In genomic region chr16:28186752-28187151, GRCh38 we compare ENCODE assay signal across 12 cellular contexts. TPM values are rescaled to one million over a fixed set of nuclear protein-coding genes. Genes with fewer than 3 reads are reported as not detected.
DNase-seq lines count a peak whose midpoint lies in the region; TF ChIP-seq lines count a peak whose summit lies in the region.
"Had no signal": no experiment of that assay in that cellular context is flagged by ENCODE, and none has a peak within 500 bp of the region (broad histone marks: within the 10 kb centered on the region; RNA-seq: fewer than 3 reads in every experiment).

No MANE protein-coding gene starts in this region.

- H3K4me1 Mint-ChIP-seq in activated CD4-positive, alpha-beta memory T cell treated with anti-CD3 and anti-CD28 coated beads, Interleukin-2, amount 10 ng/mL, durations not matched to agents 7 days and 5 days, result peaks cover 90% of the 10 kb centered on the region

- H3K4me3 ChIP-seq in AG04450 (ENCODE audit: low read depth, low read length) (no peak overlapping the region), GM12865 (ENCODE audit: low read depth, low read length) (peak overlapping the region; percentile 25; the same call in 1 of the 2 replicates)
- H3K4me3 ChIP-seq: gastrocnemius medialis had no signal

- H3K36me3 Mint-ChIP-seq in activated CD4-positive, alpha-beta memory T cell treated with anti-CD3 and anti-CD28 coated beads, Interleukin-2, amount 10 ng/mL, durations not matched to agents 7 days and 5 days (ENCODE audit: low read depth), result peaks cover 53% of the 10 kb centered on the region

- TF ChIP-seq CTCF in AG04450 (IDR thresholded peaks at IDR 0.05; ENCODE audit: low read depth, low read length) (no peak), GM12865 (IDR thresholded peaks at IDR 0.05; ENCODE audit: insufficient read depth, low read depth, low read length, missing control alignments) (no peak)

- H3K27me3 ChIP-seq in AG04450 (ENCODE audit: control insufficient read depth, insufficient read depth, low read length), result no peaks in the 10 kb centered on the region
- H3K27me3 ChIP-seq: gastrocnemius medialis had no signal

- peak overlapping the region; percentile 52 for H3K27ac ChIP-seq in AG04450 (ENCODE audit: low read depth, low read length)
- H3K27ac ChIP-seq: gastrocnemius medialis had no signal

- H3K4me3 Mint-ChIP-seq in activated CD4-positive, alpha-beta memory T cell treated with anti-CD3 and anti-CD28 coated beads, Interleukin-2, amount 10 ng/mL, durations not matched to agents 7 days and 5 days, result peak overlapping the region; percentile 36

- no peak for DNase-seq in AG04450 (ENCODE audit: low read depth, low spot score)
- peak; percentile 65 for DNase-seq in GM12865 (ENCODE audit: low read depth)
- no peak for DNase-seq in activated CD4-positive, alpha-beta memory T cell treated with anti-CD3 and anti-CD28 coated beads, Interleukin-2, amount 10 ng/mL, durations not matched to agents 7 days and 5 days
- DNase-seq in iris pigment epithelial cell (ENCODE audit: low read depth), result peak; percentile 68
- DNase-seq in germinal center (ENCODE audit: low spot score), result no peak
- DNase-seq in HUDEP-2 (lab: John Stamatoyannopoulos, UW; ENCODE audit: unreplicated experiment in 76 of 76), result no peak
- DNase-seq in NCI-H2196 treated with DMSO at 0.1 percent for 48 hours (lab: John Stamatoyannopoulos, UW; ENCODE audit: unreplicated experiment), result no peak
- no peak for DNase-seq in NCI-H510A (lab: John Stamatoyannopoulos, UW)
- DNase-seq: gastrocnemius medialis; NCI-H146; posterior cingulate gyrus; stimulated activated CD4-positive, alpha-beta T cell treated with anti-CD3 and anti-CD28 coated beads, Interleukin-4, amount 100 ng/mL, for 1 hour had no signal

- H3K9me3 Mint-ChIP-seq in activated CD4-positive, alpha-beta memory T cell treated with anti-CD3 and anti-CD28 coated beads, Interleukin-2, amount 10 ng/mL, durations not matched to agents 7 days and 5 days, result peaks cover 4% of the 10 kb centered on the region

- H3K9me3 ChIP-seq in AG04450 (ENCODE audit: control insufficient read depth, insufficient read depth, low read length), result no peaks in the 10 kb centered on the region
- H3K9me3 ChIP-seq: gastrocnemius medialis had no signal

- H3K27me3 Mint-ChIP-seq in activated CD4-positive, alpha-beta memory T cell treated with anti-CD3 and anti-CD28 coated beads, Interleukin-2, amount 10 ng/mL, durations not matched to agents 7 days and 5 days, result no peaks in the 10 kb centered on the region

- H3K27ac Mint-ChIP-seq in activated CD4-positive, alpha-beta memory T cell treated with anti-CD3 and anti-CD28 coated beads, Interleukin-2, amount 10 ng/mL, durations not matched to agents 7 days and 5 days, result peak overlapping the region; percentile 83

- CTCF ChIA-PET in AG04450 (lab: Charles Lee), result no interaction called here
- CTCF ChIA-PET in activated CD4-positive, alpha-beta memory T cell treated with anti-CD3 and anti-CD28 coated beads, Interleukin-2, amount 10 ng/mL, durations not matched to agents 7 days and 5 days (lab: Charles Lee), result interaction anchor here (0.6 to 2.8 kb wide), 4 partner anchors 16 to 46 kb away, joined by 3 to 26 read pairs (median 4); partner anchors contain the start of gene XPO6

- POLR2A ChIA-PET in AG04450 (lab: Yijun Ruan, JAX), result interaction anchor here (0.5 to 1.0 kb wide), 5 partner anchors 8 to 88 kb away, joined by 3 to 5 read pairs (median 3); no protein-coding TSS in a partner anchor
- POLR2A ChIA-PET in activated CD4-positive, alpha-beta memory T cell treated with anti-CD3 and anti-CD28 coated beads, Interleukin-2, amount 10 ng/mL, durations not matched to agents 7 days and 5 days (lab: Charles Lee), result interaction anchor here (0.6 to 11.1 kb wide), 7 partner anchors 9 to 307 kb away, joined by 3 to 208 read pairs (median 9); partner anchors contain the start of gene XPO6

RNA-seq across cellular contexts. Expression of gene XPO6, which starts 25.0 kb away (rescaled TPM):
- polyA plus RNA-seq in AG04450 (2011; rRNA removed), result 207 and 212 TPM in 2 replicates
- polyA minus RNA-seq in AG04450 (2011; rRNA and poly(A)+ RNA removed), result 317 and 400 TPM in 2 replicates
- total RNA-seq in activated CD4-positive, alpha-beta memory T cell treated with anti-CD3 and anti-CD28 coated beads, Interleukin-2, amount 10 ng/mL, durations not matched to agents 7 days and 5 days, result 100 to 1,000 TPM; 218 to 223 TPM

Comparison
In these comparisons a context has a peak if more than half of its experiments do, and no peak if none do; other contexts are left out.
1. DNase-seq: peak in GM12865 (single experiment) and iris pigment epithelial cell (single experiment); none in AG04450 (single experiment), activated CD4-positive, alpha-beta memory T cell treated with anti-CD3 and anti-CD28 coated beads, Interleukin-2, amount 10 ng/mL, durations not matched to agents 7 days and 5 days (single experiment), germinal center (single experiment), HUDEP-2 (0 of 76), NCI-H2196 treated with DMSO at 0.1 percent for 48 hours (single experiment) and NCI-H510A (single experiment).